ENCODE assay signal across 1 cellular context in the genomic region with DNA sequence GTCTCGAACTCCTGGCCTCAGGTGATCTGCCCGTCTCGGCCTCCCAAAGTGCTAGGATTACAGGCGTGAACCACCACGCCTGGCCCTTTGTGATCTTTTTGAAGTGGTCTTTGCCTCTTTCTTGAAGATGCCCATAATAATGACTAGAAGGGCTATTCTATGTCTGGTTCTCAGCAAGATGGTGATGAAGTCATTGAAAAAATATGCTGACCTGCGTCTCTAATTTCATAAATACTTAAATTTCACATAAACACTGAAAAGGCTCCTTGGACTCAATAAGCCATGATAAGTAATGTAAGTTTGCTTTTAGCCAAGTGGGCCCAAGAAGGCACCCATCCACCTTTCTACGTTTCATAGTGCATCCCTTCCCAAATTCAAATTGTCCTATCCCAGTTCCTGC.
TF ChIP-seq lines count a peak whose summit lies in the region.

No MANE protein-coding gene starts in this region.

TF ChIP-seq in GM12878, 131 proteins besides CTCF, POLR2A, EP300 and RAD21:
- no peak for TF ChIP-seq TCF3 (IDR thresholded peaks at IDR 0.05; ENCODE audit: borderline replicate concordance, insufficient read depth, low read depth, low read length)
- TF ChIP-seq, protein P1, sequence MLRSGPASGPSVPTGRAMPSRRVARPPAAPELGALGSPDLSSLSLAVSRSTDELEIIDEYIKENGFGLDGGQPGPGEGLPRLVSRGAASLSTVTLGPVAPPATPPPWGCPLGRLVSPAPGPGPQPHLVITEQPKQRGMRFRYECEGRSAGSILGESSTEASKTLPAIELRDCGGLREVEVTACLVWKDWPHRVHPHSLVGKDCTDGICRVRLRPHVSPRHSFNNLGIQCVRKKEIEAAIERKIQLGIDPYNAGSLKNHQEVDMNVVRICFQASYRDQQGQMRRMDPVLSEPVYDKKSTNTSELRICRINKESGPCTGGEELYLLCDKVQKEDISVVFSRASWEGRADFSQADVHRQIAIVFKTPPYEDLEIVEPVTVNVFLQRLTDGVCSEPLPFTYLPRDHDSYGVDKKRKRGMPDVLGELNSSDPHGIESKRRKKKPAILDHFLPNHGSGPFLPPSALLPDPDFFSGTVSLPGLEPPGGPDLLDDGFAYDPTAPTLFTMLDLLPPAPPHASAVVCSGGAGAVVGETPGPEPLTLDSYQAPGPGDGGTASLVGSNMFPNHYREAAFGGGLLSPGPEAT (IDR thresholded peaks at IDR 0.05; ENCODE audit: low read depth): no peak
- no peak for TF ChIP-seq BRCA1 (IDR thresholded peaks at IDR 0.05; ENCODE audit: low read depth, low read length)
- TF ChIP-seq, protein P2, sequence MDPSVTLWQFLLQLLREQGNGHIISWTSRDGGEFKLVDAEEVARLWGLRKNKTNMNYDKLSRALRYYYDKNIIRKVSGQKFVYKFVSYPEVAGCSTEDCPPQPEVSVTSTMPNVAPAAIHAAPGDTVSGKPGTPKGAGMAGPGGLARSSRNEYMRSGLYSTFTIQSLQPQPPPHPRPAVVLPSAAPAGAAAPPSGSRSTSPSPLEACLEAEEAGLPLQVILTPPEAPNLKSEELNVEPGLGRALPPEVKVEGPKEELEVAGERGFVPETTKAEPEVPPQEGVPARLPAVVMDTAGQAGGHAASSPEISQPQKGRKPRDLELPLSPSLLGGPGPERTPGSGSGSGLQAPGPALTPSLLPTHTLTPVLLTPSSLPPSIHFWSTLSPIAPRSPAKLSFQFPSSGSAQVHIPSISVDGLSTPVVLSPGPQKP (IDR thresholded peaks at IDR 0.05; ENCODE audit: low read depth, low read length): no peak
- TF ChIP-seq CBX5 (IDR thresholded peaks at IDR 0.05; ENCODE audit: low read depth): no peak
- TF ChIP-seq FOXK2 (IDR thresholded peaks at IDR 0.05): no peak
